Comparison of ENCODE assay signal across 21 cellular contexts in the genomic region with DNA sequence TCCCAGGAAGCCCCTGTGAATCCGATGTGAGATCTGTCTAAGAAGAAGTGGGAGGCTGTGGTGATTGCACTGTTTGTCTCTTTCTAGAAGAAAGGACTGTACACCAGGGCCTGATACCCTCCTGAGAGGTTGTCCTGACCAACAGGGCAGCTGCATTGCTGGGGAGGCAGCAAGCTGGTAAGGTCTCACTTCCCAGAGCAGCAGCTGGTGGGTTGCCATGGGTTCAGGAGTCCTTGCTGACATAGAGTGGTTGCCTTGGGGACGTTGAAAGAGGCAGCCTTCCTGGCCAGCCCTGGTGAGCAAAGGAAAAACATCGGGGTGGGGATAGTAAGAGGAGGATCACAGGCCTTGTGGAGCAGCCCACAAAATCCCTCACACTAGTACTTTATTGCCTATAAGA.
A peak's percentile ranks its signal among the peaks of the same experiment; 100 is the strongest.
DNase-seq lines count a peak whose midpoint lies in the region; ATAC-seq and TF ChIP-seq lines count a peak whose summit lies in the region.
"Had no signal": no experiment of that assay in that cellular context is flagged by ENCODE, and none has a peak within 500 bp of the region (broad histone marks: within the 10 kb centered on the region; RNA-seq: fewer than 3 reads in every experiment).

No MANE protein-coding gene starts in this region.

- no peaks in the 10 kb centered on the region for H3K36me3 ChIP-seq in endodermal cell (ENCODE audit: control insufficient read depth, insufficient read depth, low read length)
- H3K36me3 ChIP-seq: sigmoid colon had no signal

- WGBS in endodermal cell (ENCODE audit: insufficient coverage in 1 of 2, insufficient read length in 1 of 2), 2 experiments = 86 to 100% methylated on average over 1 to 3 of the region's 3 CpGs

- H3K9me3 ChIP-seq in endodermal cell (ENCODE audit: control insufficient read depth, low read length) = peaks cover 5% of the 10 kb centered on the region
- H3K9me3 ChIP-seq: sigmoid colon, testis had no signal

- H3K4me3 ChIP-seq in endodermal cell (ENCODE audit: low read length) = no peak overlapping the region
- H3K4me3 ChIP-seq: sigmoid colon, testis had no signal

- H3K27me3 ChIP-seq in endodermal cell (ENCODE audit: control insufficient read depth, insufficient read depth, low read length, poor library complexity, severe bottlenecking) = no peaks in the 10 kb centered on the region
- H3K27me3 ChIP-seq: testis had no signal

- H3K4me1 Mint-ChIP-seq in endodermal cell = peaks cover 15% of the 10 kb centered on the region
- H3K4me1 Mint-ChIP-seq: T-cell had no signal

- peak; percentile 30 for DNase-seq in NCI-H2029 (lab: John Stamatoyannopoulos, UW)
- no peak for DNase-seq in NCI-H2029 treated with DMSO at 0.1 percent for 48 hours (lab: John Stamatoyannopoulos, UW)
- peak; percentile 91 for DNase-seq in NCI-H510A (lab: John Stamatoyannopoulos, UW)
- peak; percentile 42 for DNase-seq in endodermal cell
- peak; percentile 24 for DNase-seq in superior temporal gyrus (ENCODE audit: extremely low spot score)
- DNase-seq: activated CD8-positive, alpha-beta T cell treated with anti-CD3 and anti-CD28 coated beads for 36 hours; amniotic stem cell; GOT3; mesenchymal stem cell; sigmoid colon; stimulated activated CD4-positive, alpha-beta T cell treated with anti-CD3 and anti-CD28 coated beads, Interleukin-2, amount 100 ng/mL, for 24 hours; T-cell; testis had no signal

- ATAC-seq in HG03159 (IDR thresholded peaks at IDR 0.05; ENCODE audit: unreplicated experiment) = no peak
- no peak for ATAC-seq in GM18861 (IDR thresholded peaks at IDR 0.05; ENCODE audit: unreplicated experiment)
- ATAC-seq in HG03354 (IDR thresholded peaks at IDR 0.05; ENCODE audit: poor library complexity, severe bottlenecking, unreplicated experiment) = no peak
- ATAC-seq: activated CD8-positive, alpha-beta T cell treated with anti-CD3 and anti-CD28 coated beads for 36 hours; T-cell had no signal

- no peak overlapping the region for H3K9ac ChIP-seq in endodermal cell (ENCODE audit: extremely low read depth, low read length, poor library complexity, severe bottlenecking)

- peaks cover 5% of the 10 kb centered on the region for H3K27me3 Mint-ChIP-seq in endodermal cell (ENCODE audit: insufficient read depth)

- H3K4me3 Mint-ChIP-seq in endodermal cell = no peak overlapping the region
- H3K4me3 Mint-ChIP-seq: activated CD8-positive, alpha-beta T cell treated with anti-CD3 and anti-CD28 coated beads for 36 hours; T-cell had no signal

- no peaks in the 10 kb centered on the region for H3K9me3 Mint-ChIP-seq in endodermal cell
- H3K9me3 Mint-ChIP-seq: activated CD8-positive, alpha-beta T cell treated with anti-CD3 and anti-CD28 coated beads for 36 hours; activated T-helper 2 cell treated with anti-CD3 and anti-CD28 coated beads, Interferon-gamma antibody, Interleukin-2, Interleukin-4, amounts not matched to agents 10 μg/mL and 5 μg/mL and 100 μg/mL, durations not matched to agents 14 hours and 24 hours and 36 hours; T-cell had no signal

- no peaks in the 10 kb centered on the region for H3K36me3 Mint-ChIP-seq in endodermal cell (ENCODE audit: low read depth)
- H3K36me3 Mint-ChIP-seq: T-cell had no signal

- H3K27ac ChIP-seq in endodermal cell (ENCODE audit: low read depth, low read length) = peak overlapping the region; percentile 61
- H3K27ac ChIP-seq: 22Rv1, C4-2B, RWPE1, sigmoid colon, testis, VCaP had no signal

- no peak for TF ChIP-seq CTCF in endodermal cell (conservative IDR thresholded peaks at IDR 0.05)

- H3K4me1 ChIP-seq in endodermal cell (ENCODE audit: control insufficient read depth, insufficient read depth, low read length) = peaks cover 4% of the 10 kb centered on the region
- H3K4me1 ChIP-seq: sigmoid colon, testis had no signal

- H3K27ac Mint-ChIP-seq in endodermal cell = no peak overlapping the region
- H3K27ac Mint-ChIP-seq: activated CD8-positive, alpha-beta T cell treated with anti-CD3 and anti-CD28 coated beads for 36 hours; activated T-helper 2 cell treated with anti-CD3 and anti-CD28 coated beads, Interferon-gamma antibody, Interleukin-2, Interleukin-4, amounts not matched to agents 10 μg/mL and 5 μg/mL and 100 μg/mL, durations not matched to agents 14 hours and 24 hours and 36 hours; T-cell had no signal
